19 cellular contexts compared by ENCODE assay signal in genomic region chr3:186472466-186473008, GRCh38.
A peak's percentile ranks its signal among the peaks of the same experiment; 100 is the strongest.
DNase-seq lines count a peak whose midpoint lies in the region; ATAC-seq and TF ChIP-seq lines count a peak whose summit lies in the region.
"Had no signal": no experiment of that assay in that cellular context is flagged by ENCODE, and none has a peak within 500 bp of the region (broad histone marks: within the 10 kb centered on the region; RNA-seq: fewer than 3 reads in every experiment).

No MANE protein-coding gene starts in this region.

- H3K9me3 ChIP-seq in parathyroid adenoma (ENCODE audit: control insufficient read depth, low read length) (no peaks in the 10 kb centered on the region), mesenchymal stem cell (ENCODE audit: control insufficient read depth, low read length) (no peaks in the 10 kb centered on the region)

- H2AK5ac ChIP-seq in mesenchymal stem cell (ENCODE audit: low read length, severe bottlenecking): no peak overlapping the region

- H3K4me3 ChIP-seq in parathyroid adenoma (ENCODE audit: low read depth, low read length) (no peak overlapping the region), mesenchymal stem cell (ENCODE audit: insufficient read depth in 1 of 2, low read depth in 1 of 2, low read length in 2 of 2) (no peak overlapping the region)

- H4K8ac ChIP-seq in mesenchymal stem cell (ENCODE audit: low read length): no peak overlapping the region

- no peak overlapping the region for H3K14ac ChIP-seq in mesenchymal stem cell (ENCODE audit: low read length in 2 of 2)

- DNase-seq in COLO829 (ENCODE audit: low spot score) (peak; percentile 42), HFFc6 (peak; percentile 10), mesenchymal stem cell (no peak)
- DNase-seq: Calu3; CD4-positive, CD25-positive, alpha-beta regulatory T cell; DMS79 treated with DMSO at 0.1 percent for 48 hours; GDM1; H7; KBM-7; NCI-H1436; NCI-H2081 treated with DMSO at 0.1 percent for 48 hours; NCI-H510A treated with DMSO at 0.1 percent for 48 hours; T-cell had no signal

- H2BK15ac ChIP-seq in mesenchymal stem cell (ENCODE audit: low read depth, poor library complexity, severe bottlenecking): no peak overlapping the region

- H3K4me1 Mint-ChIP-seq in HFFc6 (ENCODE audit: low read depth): peaks cover 20% of the 10 kb centered on the region
- H3K4me1 Mint-ChIP-seq: CD4-positive, CD25-positive, alpha-beta regulatory T cell; T-cell had no signal

- H3K27me3 Mint-ChIP-seq in HFFc6 (ENCODE audit: insufficient read depth): peaks cover 30% of the 10 kb centered on the region

- TF ChIP-seq CTCF in HFFc6 (IDR thresholded peaks at IDR 0.05) (no peak), VCaP (conservative IDR thresholded peaks at IDR 0.05) (no peak), parathyroid adenoma (IDR thresholded peaks at IDR 0.05) (no peak)

- H3K4me3 Mint-ChIP-seq in HFFc6: no peak overlapping the region
- H3K4me3 Mint-ChIP-seq: CD4-positive, CD25-positive, alpha-beta regulatory T cell; T-cell had no signal

- 82% methylated on average over 8 of the region's 8 CpGs for WGBS in mesenchymal stem cell

- H2BK12ac ChIP-seq in mesenchymal stem cell (ENCODE audit: low read length in 2 of 2): no peak overlapping the region

- H3K4me2 ChIP-seq in parathyroid adenoma (ENCODE audit: low read length): peak overlapping the region; percentile 37
- no peak overlapping the region for H3K4me2 ChIP-seq in mesenchymal stem cell (ENCODE audit: low read length, poor library complexity, severe bottlenecking)

- H3K79me2 ChIP-seq in parathyroid adenoma: no peaks in the 10 kb centered on the region

- no peak overlapping the region for H3K4ac ChIP-seq in mesenchymal stem cell (ENCODE audit: low read depth in 1 of 2, low read length in 2 of 2)

- no peak overlapping the region for H2BK120ac ChIP-seq in mesenchymal stem cell (ENCODE audit: low read depth, low read length)

- H3K18ac ChIP-seq in mesenchymal stem cell (ENCODE audit: low read depth in 1 of 2, low read length in 2 of 2): no peak overlapping the region

- H3K4me1 ChIP-seq in parathyroid adenoma (peaks cover 16% of the 10 kb centered on the region), mesenchymal stem cell (ENCODE audit: control insufficient read depth, insufficient read depth, low read depth, low read length) (peaks cover 3% of the 10 kb centered on the region)

- H3K27ac ChIP-seq in VCaP (peak overlapping the region; percentile 97), parathyroid adenoma (no peak overlapping the region), mesenchymal stem cell (ENCODE audit: low read length, poor library complexity, severe bottlenecking) (no peak overlapping the region)

- no peak overlapping the region for H3K27ac Mint-ChIP-seq in HFFc6
- H3K27ac Mint-ChIP-seq: CD4-positive, CD25-positive, alpha-beta regulatory T cell; T-cell had no signal

- no peak overlapping the region for H2AFZ ChIP-seq in parathyroid adenoma
- H2AFZ ChIP-seq in mesenchymal stem cell (ENCODE audit: low read depth, low read length): no peak overlapping the region

- H4K91ac ChIP-seq in mesenchymal stem cell (ENCODE audit: low read length): no peak overlapping the region

- no peak overlapping the region for H2BK5ac ChIP-seq in mesenchymal stem cell (ENCODE audit: low read depth, low read length, poor library complexity, severe bottlenecking)

- ATAC-seq in HG02852 (IDR thresholded peaks at IDR 0.05; ENCODE audit: unreplicated experiment) (no peak), GM21825 (IDR thresholded peaks at IDR 0.05; ENCODE audit: unreplicated experiment) (no peak)
- ATAC-seq: Panc1, Right ventricle myocardium inferior, T-cell had no signal

- no peaks in the 10 kb centered on the region for H3K27me3 ChIP-seq in parathyroid adenoma (ENCODE audit: control insufficient read depth, insufficient read depth, low read length)
- peaks cover 37 to 49% of the 10 kb centered on the region in 2 experiments for H3K27me3 ChIP-seq in mesenchymal stem cell (ENCODE audit: control insufficient read depth in 1 of 2, insufficient read depth in 1 of 2, low read length in 2 of 2)

- H3K79me1 ChIP-seq in mesenchymal stem cell (replicated peaks; ENCODE audit: low read length, poor library complexity, severe bottlenecking): no peaks in the 10 kb centered on the region

- H3K36me3 Mint-ChIP-seq in HFFc6 (ENCODE audit: low read depth): no peaks in the 10 kb centered on the region
- H3K36me3 Mint-ChIP-seq: CD4-positive, CD25-positive, alpha-beta regulatory T cell; T-cell had no signal

- no peaks in the 10 kb centered on the region for H3K9me3 Mint-ChIP-seq in HFFc6
- H3K9me3 Mint-ChIP-seq: T-cell had no signal

- no peak overlapping the region for H3K23ac ChIP-seq in mesenchymal stem cell (ENCODE audit: low read length in 2 of 2)

- H3K9ac ChIP-seq in parathyroid adenoma (no peak overlapping the region), mesenchymal stem cell (ENCODE audit: low read length) (no peak overlapping the region)

- H3K36me3 ChIP-seq in parathyroid adenoma (ENCODE audit: control insufficient read depth, insufficient read depth, low read length): no peaks in the 10 kb centered on the region
- H3K36me3 ChIP-seq in mesenchymal stem cell (ENCODE audit: control insufficient read depth in 1 of 2, insufficient read depth in 2 of 2, low read depth in 1 of 2, low read length in 2 of 2): no peaks in the 10 kb centered on the region
